In the genomic region with DNA sequence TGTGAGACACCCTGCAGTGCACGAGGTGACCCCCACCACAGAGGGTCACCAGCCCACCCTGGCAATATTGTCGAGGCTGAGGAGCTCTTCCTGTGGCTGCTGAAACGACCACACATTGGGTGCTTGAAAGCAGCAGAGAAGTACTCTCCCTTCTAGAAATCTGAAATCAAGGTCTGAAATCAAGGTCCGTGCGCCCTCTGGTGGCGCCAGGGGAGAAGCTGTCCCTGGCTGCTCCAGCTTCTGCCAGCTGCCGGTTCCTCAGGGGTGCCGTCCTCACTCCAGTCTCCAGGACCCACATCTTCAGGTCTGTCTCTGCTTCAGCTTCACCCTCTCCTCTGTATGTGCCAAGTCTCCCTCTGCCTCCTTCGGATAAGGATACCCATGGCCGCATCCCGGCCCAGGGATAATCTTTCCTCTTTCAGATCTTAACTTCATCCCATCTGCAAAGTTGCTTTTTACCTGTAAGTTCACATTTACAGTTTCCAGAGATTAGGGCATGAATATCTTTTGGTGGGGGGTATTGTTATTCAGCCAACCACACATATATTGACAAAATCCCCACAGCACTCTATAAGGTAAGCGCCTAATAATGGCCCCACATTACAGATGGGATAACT, we compare ENCODE assay signal across 8 cellular contexts.
DNase-seq lines count a peak whose midpoint lies in the region; FAIRE-seq lines count a peak whose summit lies in the region.

No MANE protein-coding gene starts in this region.

- DNase-seq in SIG-M5 treated with dmso at 0.1 percent for 504 hours (lab: John Stamatoyannopoulos, UW; ENCODE audit: unreplicated experiment) (peak; percentile 67), SIG-M5 (lab: John Stamatoyannopoulos, UW) (no peak), NCI-H2029 treated with DMSO at 0.1 percent for 48 hours (lab: John Stamatoyannopoulos, UW) (peak; percentile 40), astrocyte of the hippocampus (ENCODE audit: low read depth, low spot score) (peak; percentile 86), hippocampal formation (lab: John Stamatoyannopoulos, UW) (peak; percentile 25 to 47), smooth muscle cell of the brain vasculature (ENCODE audit: low read depth, low spot score) (peak; percentile 44), OCI-M2 (lab: John Stamatoyannopoulos, UW; ENCODE audit: unreplicated experiment) (no peak)

- FAIRE-seq in TTC549 (lab: Jason Lieb, UNC), result peak; percentile 7

Comparison
In these comparisons a context has a peak if more than half of its experiments do, and no peak if none do; other contexts are left out.
1. DNase-seq: peak in SIG-M5 treated with dmso at 0.1 percent for 504 hours (single experiment), NCI-H2029 treated with DMSO at 0.1 percent for 48 hours (single experiment), astrocyte of the hippocampus (single experiment), hippocampal formation (2 of 2) and smooth muscle cell of the brain vasculature (single experiment); none in SIG-M5 (single experiment) and OCI-M2 (single experiment).